8 cellular contexts compared by ENCODE assay signal in genomic region chr6:136289327-136289578, GRCh38. TPM values are rescaled to one million over a fixed set of nuclear protein-coding genes. Genes with fewer than 3 reads are reported as not detected.
A peak's percentile ranks its signal among the peaks of the same experiment; 100 is the strongest.
DNase-seq lines count a peak whose midpoint lies in the region; ATAC-seq, FAIRE-seq and TF ChIP-seq lines count a peak whose summit lies in the region.

No MANE protein-coding gene starts in this region.

- ATAC-seq in HG02571 (IDR thresholded peaks at IDR 0.05; ENCODE audit: unreplicated experiment), result peak; percentile 43
- ATAC-seq in activated naive CD8-positive, alpha-beta T cell treated with anti-CD3 and anti-CD28 coated beads, Interleukin-2, amount 10 ng/mL, durations not matched to agents 7 days and 5 days (ENCODE audit: low read depth), result peak; percentile 43
- peak; percentile 84 for ATAC-seq in Right ventricle myocardium inferior
- peak; percentile 75 to 88 (median 82) for ATAC-seq in pancreas

- peak overlapping the region; percentile 100 for H3K27ac Mint-ChIP-seq in activated naive CD8-positive, alpha-beta T cell treated with anti-CD3 and anti-CD28 coated beads, Interleukin-2, amount 10 ng/mL, durations not matched to agents 7 days and 5 days

- H3K36me3 Mint-ChIP-seq in activated naive CD8-positive, alpha-beta T cell treated with anti-CD3 and anti-CD28 coated beads, Interleukin-2, amount 10 ng/mL, durations not matched to agents 7 days and 5 days, result peaks cover 14% of the 10 kb centered on the region

- in situ Hi-C loops in G401 (cut with HindIII; ENCODE audit: low sequenced_read_pairs), result no loop called here

- peaks cover 33 to 37% (median 36%) of the 10 kb centered on the region in 3 donors for H3K4me1 ChIP-seq in pancreas
- peaks cover 21% of the 10 kb centered on the region for H3K4me1 ChIP-seq in thymus (ENCODE audit: control insufficient read depth, insufficient read depth, low read length)

- no peak for TF ChIP-seq CTCF in pancreas (IDR thresholded peaks at IDR 0.05)

- peak overlapping the region; percentile 99 to 100 (median 100) for H3K27ac ChIP-seq in pancreas
- peak overlapping the region; percentile 100 for H3K27ac ChIP-seq in thymus (ENCODE audit: low read depth)

- H3K4me3 Mint-ChIP-seq in activated naive CD8-positive, alpha-beta T cell treated with anti-CD3 and anti-CD28 coated beads, Interleukin-2, amount 10 ng/mL, durations not matched to agents 7 days and 5 days, result peak overlapping the region; percentile 100

- H3K9me3 ChIP-seq in pancreas, result no peaks in the 10 kb centered on the region
- no peaks in the 10 kb centered on the region for H3K9me3 ChIP-seq in thymus (ENCODE audit: control insufficient read depth)

- 0% methylated on average over 24 to 34 of the region's 34 CpGs for WGBS in pancreas, 2 donors
- under 1% methylated on average over 34 of the region's 34 CpGs for WGBS in thymus

- peaks cover 42% of the 10 kb centered on the region for H3K4me1 Mint-ChIP-seq in activated naive CD8-positive, alpha-beta T cell treated with anti-CD3 and anti-CD28 coated beads, Interleukin-2, amount 10 ng/mL, durations not matched to agents 7 days and 5 days

- H3K27me3 Mint-ChIP-seq in activated naive CD8-positive, alpha-beta T cell treated with anti-CD3 and anti-CD28 coated beads, Interleukin-2, amount 10 ng/mL, durations not matched to agents 7 days and 5 days, result no peaks in the 10 kb centered on the region

- intact Hi-C loops in Right ventricle myocardium inferior (cut with DNase I), result loop anchor here (1.0 kb wide), 1 partner anchor 39 kb away; the partner anchor contains the start of gene MTFR2
- intact Hi-C loops in pancreas (cut with DNase I), result no loop called here

- H3K4me3 ChIP-seq in pancreas (peak overlapping the region; percentile 83 to 96 (median 88)), thymus (ENCODE audit: low read length) (peak overlapping the region; percentile 93)

- H3K36me3 ChIP-seq in pancreas, result no peaks in the 10 kb centered on the region
- no peaks in the 10 kb centered on the region for H3K36me3 ChIP-seq in thymus (ENCODE audit: control insufficient read depth, insufficient read depth)

- peak; percentile 87 for DNase-seq in G401 (ENCODE audit: low spot score)
- peak; percentile 81 for DNase-seq in NCI-H1092 treated with DMSO at 0.1 percent for 48 hours (lab: John Stamatoyannopoulos, UW)
- DNase-seq in SKM-1 treated with dmso at 0.1 percent for 144 hours (lab: John Stamatoyannopoulos, UW; ENCODE audit: unreplicated experiment), result peak; percentile 93
- peak; percentile 93 for DNase-seq in activated naive CD8-positive, alpha-beta T cell treated with anti-CD3 and anti-CD28 coated beads, Interleukin-2, amount 10 ng/mL, durations not matched to agents 7 days and 5 days
- DNase-seq in Right ventricle myocardium inferior (ENCODE audit: missing footprints), result peak; percentile 95
- peak; percentile 86 to 95 (median 89) for DNase-seq in pancreas

- no peak for FAIRE-seq in pancreas (lab: Jason Lieb, UNC)

- POLR2A ChIA-PET in activated naive CD8-positive, alpha-beta T cell treated with anti-CD3 and anti-CD28 coated beads, Interleukin-2, amount 10 ng/mL, durations not matched to agents 7 days and 5 days (lab: Charles Lee), result interaction anchor here (0.6 to 7.5 kb wide), 22 partner anchors 7 to 1234 kb away, joined by 3 to 123 read pairs (median 6); partner anchors contain the start of genes AHI1, HBS1L, MTFR2 and MYB

- no peaks in the 10 kb centered on the region for H3K9me3 Mint-ChIP-seq in activated naive CD8-positive, alpha-beta T cell treated with anti-CD3 and anti-CD28 coated beads, Interleukin-2, amount 10 ng/mL, durations not matched to agents 7 days and 5 days

- H3K27me3 ChIP-seq in pancreas (no peaks in the 10 kb centered on the region), thymus (ENCODE audit: control insufficient read depth, insufficient read depth) (no peaks in the 10 kb centered on the region)

RNA-seq across cellular contexts. Expression of gene BCLAF1, which starts 0.4 kb away (rescaled TPM):
- total RNA-seq in G401 (2014; rRNA removed; shearing (Covaris generic)), result 41.0 and 65.5 TPM in 2 replicates
- 100 to 1,000 TPM; 164 to 165 TPM for total RNA-seq in activated naive CD8-positive, alpha-beta T cell treated with anti-CD3 and anti-CD28 coated beads, Interleukin-2, amount 10 ng/mL, durations not matched to agents 7 days and 5 days
- total RNA-seq in Right ventricle myocardium inferior, result 61.0 TPM
- 10 to 100 TPM; 35.9 to 73.3 (median 53.5) TPM for total RNA-seq in pancreas
- 10 to 100 TPM; 14.5 to 25.7 TPM for polyA plus RNA-seq in pancreas
- polyA plus RNA-seq in thymus, result 44.6 TPM

RNA-seq across cellular contexts. Expression of gene MTFR2, which starts 39.1 kb away (rescaled TPM):
- total RNA-seq in G401 (2014; rRNA removed; shearing (Covaris generic)), result 6.0 and 13.5 TPM in 2 replicates
- total RNA-seq in activated naive CD8-positive, alpha-beta T cell treated with anti-CD3 and anti-CD28 coated beads, Interleukin-2, amount 10 ng/mL, durations not matched to agents 7 days and 5 days, result 10 to 100 TPM; 15.0 to 16.9 TPM
- 0.32 TPM for total RNA-seq in Right ventricle myocardium inferior
- total RNA-seq in pancreas, result under 1 TPM in 5 of 6 donors, not detected in 1; 0.08 to 0.61 (median 0.34) TPM
- polyA plus RNA-seq in pancreas, result under 1 TPM; 0.26 to 0.49 TPM
- polyA plus RNA-seq in thymus, result 4.4 TPM

Comparison
In these comparisons a context has a peak if more than half of its experiments do, and no peak if none do; other contexts are left out.
1. Peak in every context shown above with its lines: DNase-seq, ATAC-seq, H3K4me3 ChIP-seq and H3K27ac ChIP-seq.